ENCODE assay signal across 8 cellular contexts in genomic region chr16:48383204-48383876, GRCh38. TPM values are rescaled to one million over a fixed set of nuclear protein-coding genes. Genes with fewer than 3 reads are reported as not detected.
DNase-seq lines count a peak whose midpoint lies in the region; ATAC-seq and TF ChIP-seq lines count a peak whose summit lies in the region.

No MANE protein-coding gene starts in this region.

- intact Hi-C loops in natural killer cell (cut with micrococcal nuclease): loop anchor here (5.0 to 10.0 kb wide), 2 partner anchors 229 to 1549 kb away; partner anchors contain the start of genes C16orf87 and N4BP1

- H3K27me3 Mint-ChIP-seq in natural killer cell (ENCODE audit: low read depth in 2 of 2): no peaks in the 10 kb centered on the region

- peak overlapping the region; percentile 43 for H3K4me3 ChIP-seq in AG09309 (ENCODE audit: control insufficient read depth, low read depth, low read length)
- peak overlapping the region; percentile 87 for H3K4me3 ChIP-seq in Jurkat, Clone E6-1 (ENCODE audit: low read length)
- H3K4me3 ChIP-seq in coronary artery: peak overlapping the region; percentile 94

- peaks cover 39 to 46% of the 10 kb centered on the region in 2 donors for H3K4me1 Mint-ChIP-seq in natural killer cell

- peak overlapping the region; percentile 92 for H3K4me3 Mint-ChIP-seq in natural killer cell

- H3K36me3 Mint-ChIP-seq in natural killer cell: no peaks in the 10 kb centered on the region

- peak overlapping the region; percentile 98 to 100 for H3K27ac ChIP-seq in coronary artery

- peak overlapping the region; percentile 85 to 89 for H3K27ac Mint-ChIP-seq in natural killer cell

- ATAC-seq in natural killer cell (no peak), GM18511 (IDR thresholded peaks at IDR 0.05; ENCODE audit: unreplicated experiment) (no peak), GM21390 (IDR thresholded peaks at IDR 0.05; ENCODE audit: unreplicated experiment) (no peak)

- DNase-seq in AG09309 (ENCODE audit: low read depth) (no peak), coronary artery (ENCODE audit: low spot score) (no peak), natural killer cell (no peak), retina (no peak), LoVo (ENCODE audit: low spot score) (no peak)
- no peak for DNase-seq in Jurkat, Clone E6-1 (ENCODE audit: low read depth, low spot score)

- TF ChIP-seq CTCF in AG09309 (IDR thresholded peaks at IDR 0.05; ENCODE audit: control insufficient read depth, insufficient read depth, low read depth, low read length, missing control alignments) (no peak), coronary artery (IDR thresholded peaks at IDR 0.05) (no peak), natural killer cell (IDR thresholded peaks at IDR 0.05) (no peak)

- H3K9me3 Mint-ChIP-seq in natural killer cell: no peaks in the 10 kb centered on the region

RNA-seq across cellular contexts. Expression of gene SIAH1, which starts 1.9 kb away (rescaled TPM):
- polyA plus RNA-seq in Jurkat, Clone E6-1 (2012; ENCODE audit: insufficient read depth, insufficient read length): 10.4 TPM
- 10 to 100 TPM; 52.9 to 57.7 (median 55.5) TPM for total RNA-seq in natural killer cell

Comparison
In these comparisons a context has a peak if more than half of its experiments do, and no peak if none do; other contexts are left out.
1. H3K4me3 ChIP-seq: peak in every context shown above with its lines; median percentile 94 in coronary artery; 87 in Jurkat, Clone E6-1; 43 in AG09309.